ENCODE assay signal across 8 cellular contexts in genomic region chr6:28621268-28621667, GRCh38.
A peak's percentile ranks its signal among the peaks of the same experiment; 100 is the strongest.
DNase-seq lines count a peak whose midpoint lies in the region; ATAC-seq, FAIRE-seq and TF ChIP-seq lines count a peak whose summit lies in the region.
"Not testable (repeated sequence)": the region's sequence is repeated elsewhere in the genome, so short reads cannot be mapped to it uniquely, and the experiment has no call there.

No MANE protein-coding gene starts in this region.

- H3K27ac ChIP-seq in KMS-11; mammary epithelial cell (ENCODE audit: insufficient read depth, low read depth, low read length); hepatocyte; HepG2 (ENCODE audit: extremely low read length, insufficient read depth, low read length): not testable (repeated sequence)

- dilution Hi-C loops in mammary epithelial cell (cut with HindIII; ENCODE audit: low sequenced_read_pairs), result not testable (repeated sequence)

- H3K36me3 ChIP-seq in ES-I3 (ENCODE audit: insufficient read depth, low read length); KMS-11 (ENCODE audit: insufficient read depth); mammary epithelial cell (ENCODE audit: insufficient read depth, low read length); hepatocyte (replicated peaks; ENCODE audit: insufficient read depth, low read depth); HepG2 (replicated peaks in 1 of 2; ENCODE audit: control insufficient read depth in 1 of 2, insufficient read depth in 2 of 2, low read length in 2 of 2); neuron (ENCODE audit: insufficient read depth, low read length): not testable (repeated sequence)

- peak overlapping the region; percentile 11; the same call in 1 of the 2 replicates for H2AFZ ChIP-seq in KMS-11 (ENCODE audit: low read depth)
- peak overlapping the region; percentile 64 for H2AFZ ChIP-seq in mammary epithelial cell (ENCODE audit: low read depth, low read length)
- peak overlapping the region; percentile 94 for H2AFZ ChIP-seq in hepatocyte
- H2AFZ ChIP-seq in HepG2 (ENCODE audit: low read length); neuron (ENCODE audit: low read depth, low read length): not testable (repeated sequence)

- not testable (repeated sequence) for H3K27me3 ChIP-seq in KMS-11 (ENCODE audit: insufficient read depth, low read depth); mammary epithelial cell (ENCODE audit: insufficient read depth, low read length); hepatocyte; HepG2 (ENCODE audit: control insufficient read depth in 1 of 2, insufficient read depth in 2 of 2, low read length in 2 of 2); neuron (ENCODE audit: insufficient read depth, low read length)

- WGBS in mammary epithelial cell (ENCODE audit: low coverage, missing lambda C conversion rate), result 3% methylated on average over 10 of the region's 22 CpGs
- 12% methylated on average over 21 of the region's 22 CpGs for WGBS in hepatocyte (ENCODE audit: low lambda C conversion rate, missing lambda C conversion rate)
- WGBS in HepG2 (ENCODE audit: low lambda C conversion rate), result 6% methylated on average over 10 of the region's 22 CpGs

- H3K9me3 Mint-ChIP-seq in WTC11, type B pancreatic cell: not testable (repeated sequence)

- H3K27ac Mint-ChIP-seq in WTC11, result not testable (repeated sequence)
- H3K27ac Mint-ChIP-seq in type B pancreatic cell, result peak overlapping the region; percentile 57

- not testable (repeated sequence) for H4K20me1 ChIP-seq in KMS-11 (ENCODE audit: insufficient read depth); mammary epithelial cell (ENCODE audit: insufficient read depth, low read length); hepatocyte (ENCODE audit: insufficient read depth, poor library complexity, severe bottlenecking); HepG2 (ENCODE audit: insufficient read depth, low read length)

- in situ Hi-C loops in mammary epithelial cell (cut with MboI; ENCODE audit: low sequenced_read_pairs in 2 of 2); HepG2 (cut with HindIII; ENCODE audit: extremely low pct_ligation_motif_present, low pct_unique_long_range_greater_than_20kb): not testable (repeated sequence)

- H3K4me1 Mint-ChIP-seq in WTC11 (peaks cover 15% of the 10 kb centered on the region), type B pancreatic cell (ENCODE audit: unreplicated experiment) (peaks cover 12% of the 10 kb centered on the region)

- TF ChIP-seq EP300 in HepG2 (IDR thresholded peaks at IDR 0.05; ENCODE audit: low read depth in 2 of 2, low read length in 2 of 2); HepG2 (CRISPR knock-in tag; IDR thresholded peaks at IDR 0.05; ENCODE audit: borderline replicate concordance): not testable (repeated sequence)

- not testable (repeated sequence) for FAIRE-seq in HepG2 (lab: Jason Lieb, UNC)

- not testable (repeated sequence) for DNase-seq in WTC11 (ENCODE audit: low spot score); mammary epithelial cell; hepatocyte (ENCODE audit: low spot score); HepG2 (ENCODE audit: low spot score); type B pancreatic cell (ENCODE audit: extremely low spot score, unreplicated experiment)

- TF ChIP-seq CTCF in KMS-11 (conservative IDR thresholded peaks at IDR 0.05; ENCODE audit: low read depth, low read length); WTC11 (IDR thresholded peaks at IDR 0.05); mammary epithelial cell (conservative IDR thresholded peaks at IDR 0.05 in 1 of 2, IDR thresholded peaks at IDR 0.05 in 1 of 2; ENCODE audit: extremely low read depth in 1 of 2, insufficient read depth in 1 of 2, low read depth in 1 of 2, low read length in 2 of 2); hepatocyte (IDR thresholded peaks at IDR 0.05; ENCODE audit: poor library complexity); HepG2 (CRISPR knock-in tag; IDR thresholded peaks at IDR 0.05); type B pancreatic cell (conservative IDR thresholded peaks at IDR 0.05): not testable (repeated sequence)

- TF ChIP-seq RAD21 in HepG2 (CRISPR knock-in tag; IDR thresholded peaks at IDR 0.05), result not testable (repeated sequence)

- H3K27me3 Mint-ChIP-seq in WTC11 (ENCODE audit: low read depth), result peaks cover 18% of the 10 kb centered on the region
- not testable (repeated sequence) for H3K27me3 Mint-ChIP-seq in type B pancreatic cell

- not testable (repeated sequence) for H3K79me2 ChIP-seq in KMS-11 (ENCODE audit: insufficient read depth, low read depth); mammary epithelial cell (ENCODE audit: insufficient read depth, low read length); hepatocyte; HepG2 (ENCODE audit: insufficient read depth, low read length)

- peak overlapping the region; percentile 37 for H3K9ac ChIP-seq in ES-I3 (ENCODE audit: low read depth, low read length)
- H3K9ac ChIP-seq in KMS-11, result peak overlapping the region; percentile 27; the same call in 1 of the 2 replicates
- H3K9ac ChIP-seq in mammary epithelial cell (ENCODE audit: insufficient read depth, low read length); HepG2 (ENCODE audit: insufficient read depth, low read depth, low read length): not testable (repeated sequence)

- not testable (repeated sequence) for H3K4me3 ChIP-seq in KMS-11 (IDR thresholded peaks at IDR 0.05; ENCODE audit: insufficient read depth, low read depth, low read length); hepatocyte
- H3K4me3 ChIP-seq in mammary epithelial cell (replicated peaks in 1 of 3; ENCODE audit: insufficient read depth in 1 of 3, low read depth in 2 of 3, low read length in 3 of 3) (peak overlapping the region in 2 of 3 experiments; percentile 34 to 43), HepG2 (replicated peaks in 1 of 3; ENCODE audit: insufficient read depth in 1 of 3, low read depth in 2 of 3, low read length in 3 of 3) (peak overlapping the region in 2 of 3 experiments; percentile 50 to 54; a peak in 4 of 6 replicates), neuron (ENCODE audit: low read length) (peak overlapping the region; percentile 16)

- ATAC-seq in WTC11, HepG2: not testable (repeated sequence)

- POLR2A ChIA-PET in WTC11 (lab: Charles Lee); HepG2 (lab: Yijun Ruan, JAX): not testable (repeated sequence)

- CTCF ChIA-PET in WTC11 (lab: Charles Lee); mammary epithelial cell (lab: Charles Lee; ENCODE audit: low non-redundant PET); HepG2 (lab: Yijun Ruan, JAX; ENCODE audit: low intra/inter-chr PET ratio, low total read pairs): not testable (repeated sequence)

- H3K36me3 Mint-ChIP-seq in WTC11, type B pancreatic cell: not testable (repeated sequence)

- H3K4me2 ChIP-seq in KMS-11 (0 out of 2 replicates have a peak overlapping the region, but pooled peaks have one; percentile 56), mammary epithelial cell (ENCODE audit: insufficient read depth, low read depth, low read length) (peak overlapping the region; percentile 67), hepatocyte (peak overlapping the region; percentile 80), HepG2 (ENCODE audit: low read depth, low read length) (peak overlapping the region; percentile 63)

- not testable (repeated sequence) for BruUV-seq in mammary epithelial cell (replicated peaks; lab: Mats Ljungman, UMichigan); HepG2 (replicated peaks; lab: Mats Ljungman, UMichigan)

- not testable (repeated sequence) for TF ChIP-seq POLR2A in HepG2 (IDR thresholded peaks at IDR 0.05; ENCODE audit: insufficient read depth in 1 of 2, low read depth in 2 of 2, low read length in 2 of 2)

- intact Hi-C loops in mammary epithelial cell (cut with micrococcal nuclease); HepG2 (cut with micrococcal nuclease; ENCODE audit: unreplicated experiment): not testable (repeated sequence)

- H3K9me2 ChIP-seq in hepatocyte (replicated peaks; ENCODE audit: insufficient read depth), result not testable (repeated sequence)

- not testable (repeated sequence) for H3K4me1 ChIP-seq in ES-I3 (ENCODE audit: insufficient read depth, low read length); KMS-11 (ENCODE audit: low read depth, poor library complexity, severe bottlenecking); mammary epithelial cell (ENCODE audit: insufficient read depth, low read length); hepatocyte (ENCODE audit: insufficient read depth); neuron (ENCODE audit: insufficient read depth, low read length)
- peaks cover 17% of the 10 kb centered on the region for H3K4me1 ChIP-seq in HepG2 (ENCODE audit: insufficient read depth, low read length)

- not testable (repeated sequence) for H3K9me3 ChIP-seq in ES-I3 (ENCODE audit: control insufficient read depth, insufficient read depth, low read length); mammary epithelial cell (replicated peaks; ENCODE audit: insufficient read depth, low read length); hepatocyte (ENCODE audit: low read depth); HepG2 (ENCODE audit: low read length); neuron (ENCODE audit: low read length)

- peak overlapping the region; percentile 94 for H3K4me3 Mint-ChIP-seq in WTC11
- H3K4me3 Mint-ChIP-seq in type B pancreatic cell, result peak overlapping the region; percentile 83

TF ChIP-seq in HepG2, 621 proteins besides CTCF, POLR2A, EP300 and RAD21:
- peak; percentile 29; the same call in 1 of the 2 replicates for TF ChIP-seq ZNF777 (CRISPR knock-in tag; IDR thresholded peaks at IDR 0.05)
TF ChIP-seq in HepG2: peak in this region for 1; not testable (repeated sequence) for 620.
